11 cellular contexts compared by ENCODE assay signal in genomic region chrX:17656556-17656955, GRCh38.
DNase-seq lines count a peak whose midpoint lies in the region; ATAC-seq and TF ChIP-seq lines count a peak whose summit lies in the region.
"Had no signal": no experiment of that assay in that cellular context is flagged by ENCODE, and none has a peak within 500 bp of the region (broad histone marks: within the 10 kb centered on the region; RNA-seq: fewer than 3 reads in every experiment).

No MANE protein-coding gene starts in this region.

- no peak for DNase-seq in CD8-positive, alpha-beta T cell
- no peak for DNase-seq in chondrocyte (ENCODE audit: low spot score)
- DNase-seq in naive thymus-derived CD8-positive, alpha-beta T cell, result no peak
- DNase-seq in NCI-H2227 (lab: John Stamatoyannopoulos, UW; ENCODE audit: unreplicated experiment), result no peak
- DNase-seq: activated CD8-positive, alpha-beta memory T cell treated with anti-CD3 and anti-CD28 coated beads, Interleukin-2, amount 50 U/mL, for 48 hours; NCI-H510A; upper lobe of right lung had no signal

- H3K9me3 ChIP-seq in CD8-positive, alpha-beta T cell (ENCODE audit: low read length), result no peaks in the 10 kb centered on the region
- H3K9me3 ChIP-seq in HUES64 (ENCODE audit: insufficient read depth, low read depth, low read length), result no peaks in the 10 kb centered on the region
- H3K9me3 ChIP-seq: upper lobe of right lung had no signal

- peaks cover 21% of the 10 kb centered on the region for H3K4me1 Mint-ChIP-seq in CD8-positive, alpha-beta T cell (ENCODE audit: low read depth)
- peaks cover 37% of the 10 kb centered on the region for H3K4me1 Mint-ChIP-seq in chondrocyte (ENCODE audit: low read depth)
- peaks cover 13 to 36% (median 24%) of the 10 kb centered on the region in 4 donors for H3K4me1 Mint-ChIP-seq in naive thymus-derived CD8-positive, alpha-beta T cell

- intact Hi-C loops in CD8-positive, alpha-beta T cell (cut with DNase I, micrococcal nuclease), result no loop called here

- POLR2A ChIA-PET in CD8-positive, alpha-beta T cell (lab: Charles Lee), result no interaction called here
- POLR2A ChIA-PET in naive thymus-derived CD8-positive, alpha-beta T cell (lab: Charles Lee), result no interaction called here

- H3K9me3 Mint-ChIP-seq in CD8-positive, alpha-beta T cell, result no peaks in the 10 kb centered on the region
- H3K9me3 Mint-ChIP-seq in chondrocyte (ENCODE audit: low read depth), result no peaks in the 10 kb centered on the region
- H3K9me3 Mint-ChIP-seq in naive thymus-derived CD8-positive, alpha-beta T cell, result no peaks in the 10 kb centered on the region

- H3K4me3 ChIP-seq in CD8-positive, alpha-beta T cell (ENCODE audit: low read depth, low read length), result no peak overlapping the region
- H3K4me3 ChIP-seq in HUES64 (ENCODE audit: low read length), result peak overlapping the region; percentile 54
- H3K4me3 ChIP-seq: lung had no signal

- peaks cover 22% of the 10 kb centered on the region for H3K4me1 ChIP-seq in CD8-positive, alpha-beta T cell (ENCODE audit: insufficient read depth, low read length)
- H3K4me1 ChIP-seq in HUES64 (ENCODE audit: insufficient read depth, low read length), result no peaks in the 10 kb centered on the region
- H3K4me1 ChIP-seq: upper lobe of right lung had no signal

- no peak for TF ChIP-seq CTCF in CD8-positive, alpha-beta T cell (IDR thresholded peaks at IDR 0.05)
- no peak for TF ChIP-seq CTCF in chondrocyte (IDR thresholded peaks at IDR 0.05)

- ATAC-seq in CD8-positive, alpha-beta T cell, result no peak
- no peak for ATAC-seq in naive thymus-derived CD8-positive, alpha-beta T cell
- ATAC-seq in GM21786 (IDR thresholded peaks at IDR 0.05; ENCODE audit: unreplicated experiment) (no peak), GM18498 (IDR thresholded peaks at IDR 0.05; ENCODE audit: unreplicated experiment) (no peak)
- ATAC-seq: upper lobe of right lung had no signal

- no peak overlapping the region for H3K9ac ChIP-seq in HUES64 (ENCODE audit: low read depth, low read length)

- no peak overlapping the region for H3K27ac ChIP-seq in CD8-positive, alpha-beta T cell (ENCODE audit: low read depth, low read length)
- no peak overlapping the region for H3K27ac ChIP-seq in HUES64 (ENCODE audit: low read depth, low read length)
- H3K27ac ChIP-seq: upper lobe of right lung had no signal

- H3K27me3 Mint-ChIP-seq in CD8-positive, alpha-beta T cell (ENCODE audit: low read depth), result peaks cover 2% of the 10 kb centered on the region
- peaks cover 12% of the 10 kb centered on the region for H3K27me3 Mint-ChIP-seq in chondrocyte (ENCODE audit: low read depth)
- peaks cover 0 to 12% (median 0%) of the 10 kb centered on the region in 5 donors for H3K27me3 Mint-ChIP-seq in naive thymus-derived CD8-positive, alpha-beta T cell

- no peaks in the 10 kb centered on the region for H3K36me3 ChIP-seq in CD8-positive, alpha-beta T cell (ENCODE audit: insufficient read depth, low read length)
- H3K36me3 ChIP-seq in HUES64 (ENCODE audit: insufficient read depth, low read length), result no peaks in the 10 kb centered on the region
- H3K36me3 ChIP-seq: upper lobe of right lung had no signal

- no peaks in the 10 kb centered on the region for H3K36me3 Mint-ChIP-seq in CD8-positive, alpha-beta T cell
- H3K36me3 Mint-ChIP-seq in chondrocyte (ENCODE audit: low read depth), result no peaks in the 10 kb centered on the region
- no peaks in the 10 kb centered on the region for H3K36me3 Mint-ChIP-seq in naive thymus-derived CD8-positive, alpha-beta T cell

- peak overlapping the region; percentile 45 for H3K4me3 Mint-ChIP-seq in CD8-positive, alpha-beta T cell
- H3K4me3 Mint-ChIP-seq in chondrocyte (ENCODE audit: unreplicated experiment), result peak overlapping the region; percentile 67
- H3K4me3 Mint-ChIP-seq in naive thymus-derived CD8-positive, alpha-beta T cell, result peak overlapping the region in 8 of 10 donors; percentile 26 to 86 (median 46)

- H3K27me3 ChIP-seq in CD8-positive, alpha-beta T cell (ENCODE audit: insufficient read depth, low read length), result no peaks in the 10 kb centered on the region
- peaks cover 37% of the 10 kb centered on the region for H3K27me3 ChIP-seq in HUES64 (ENCODE audit: insufficient read depth, low read length)

- no peak overlapping the region for H3K27ac Mint-ChIP-seq in CD8-positive, alpha-beta T cell
- H3K27ac Mint-ChIP-seq in chondrocyte (ENCODE audit: unreplicated experiment), result no peak overlapping the region
- H3K27ac Mint-ChIP-seq in naive thymus-derived CD8-positive, alpha-beta T cell, result peak overlapping the region in 2 of 10 donors; percentile 48 to 66

- CTCF ChIA-PET in CD8-positive, alpha-beta T cell (lab: Charles Lee), result interaction anchor here (1.0 kb wide), 1 partner anchor 414 kb away, joined by 3 read pairs; no protein-coding TSS in a partner anchor

- WGBS in HUES64, result 30% methylated on average over 14 of the region's 16 CpGs
